In genomic region chr1:145918144-145918991, GRCh38 we compare ENCODE assay signal across 8 cellular contexts. TPM values are rescaled to one million over a fixed set of nuclear protein-coding genes. Genes with fewer than 3 reads are reported as not detected.
A peak's percentile ranks its signal among the peaks of the same experiment; 100 is the strongest.
DNase-seq lines count a peak whose midpoint lies in the region; ATAC-seq, FAIRE-seq and TF ChIP-seq lines count a peak whose summit lies in the region.

A gene with protein sequence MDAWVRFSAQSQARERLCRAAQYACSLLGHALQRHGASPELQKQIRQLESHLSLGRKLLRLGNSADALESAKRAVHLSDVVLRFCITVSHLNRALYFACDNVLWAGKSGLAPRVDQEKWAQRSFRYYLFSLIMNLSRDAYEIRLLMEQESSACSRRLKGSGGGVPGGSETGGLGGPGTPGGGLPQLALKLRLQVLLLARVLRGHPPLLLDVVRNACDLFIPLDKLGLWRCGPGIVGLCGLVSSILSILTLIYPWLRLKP (minus strand): TSS chr1:145918717. CDS start chr1:145918688, 29 bp downstream.

- POLR2A ChIA-PET in WTC11 (lab: Charles Lee) = interaction anchor here (0.5 to 1.2 kb wide), 4 partner anchors 9 to 67 kb away, joined by 3 to 10 read pairs (median 4); partner anchors contain the start of gene RBM8A

- H3K4me3 Mint-ChIP-seq in WTC11 = peak within 1 kb of the TSS; percentile 86

- H3K27me3 Mint-ChIP-seq in WTC11 (ENCODE audit: low read depth) = peaks cover 10% of the 10 kb centered on the region

- peaks cover 5% of the 10 kb centered on the region; the same call in 1 of the 2 replicates for H3K36me3 Mint-ChIP-seq in WTC11

- no peak for FAIRE-seq in bronchial epithelial cell (lab: Jason Lieb, UNC)

- H3K27ac Mint-ChIP-seq in WTC11 = peak within 1 kb of the TSS; percentile 78

- DNase-seq in AG08395 (ENCODE audit: low spot score) = peak; percentile 92
- peak; percentile 94 for DNase-seq in NCI-H345 (lab: John Stamatoyannopoulos, UW)
- peak; percentile 87 for DNase-seq in WTC11 (ENCODE audit: low spot score)
- peak; percentile 78 for DNase-seq in bronchial epithelial cell (ENCODE audit: low read depth)
- peak; percentile 90 for DNase-seq in iris pigment epithelial cell (ENCODE audit: low read depth)
- peak; percentile 84 to 92 for DNase-seq in stimulated activated CD4-positive, alpha-beta T cell treated with anti-CD3 and anti-CD28 coated beads, Interleukin-12 subunit alpha, Interleukin-12 subunit beta, amount 100 ng/mL, for 24 hours (ENCODE audit: low read depth in 2 of 2)

- peaks cover 19% of the 10 kb centered on the region for H3K4me1 Mint-ChIP-seq in WTC11

- H3K9me3 Mint-ChIP-seq in WTC11 = no peaks in the 10 kb centered on the region

- H3K36me3 ChIP-seq in bronchial epithelial cell (ENCODE audit: control insufficient read depth, insufficient read depth, low read length) = peaks cover 5% of the 10 kb centered on the region

- peak within 1 kb of the TSS; percentile 96 for H3K4me3 ChIP-seq in bronchial epithelial cell (ENCODE audit: low read depth, low read length)

- TF ChIP-seq CTCF in WTC11 (IDR thresholded peaks at IDR 0.05) (no peak), bronchial epithelial cell (IDR thresholded peaks at IDR 0.05; ENCODE audit: insufficient read depth, low read length, severe bottlenecking) (no peak)

- CTCF ChIA-PET in WTC11 (lab: Charles Lee) = interaction anchor here (1.0 to 3.0 kb wide), 11 partner anchors 9 to 73 kb away, joined by 3 to 17 read pairs (median 4); partner anchors contain the start of genes ITGA10, LIX1L, NUDT17 and RBM8A

- no peaks in the 10 kb centered on the region for H3K27me3 ChIP-seq in bronchial epithelial cell (ENCODE audit: control insufficient read depth, insufficient read depth, low read length)

- peak; percentile 89 for ATAC-seq in GM19025 (IDR thresholded peaks at IDR 0.05; ENCODE audit: low read depth, unreplicated experiment)
- ATAC-seq in HG03280 (IDR thresholded peaks at IDR 0.05; ENCODE audit: unreplicated experiment) = peak; percentile 82
- ATAC-seq in WTC11 = peak; percentile 89

TF ChIP-seq in WTC11, 78 proteins besides CTCF, POLR2A, EP300 and RAD21 (continues in another document):
- TF ChIP-seq, protein P1, sequence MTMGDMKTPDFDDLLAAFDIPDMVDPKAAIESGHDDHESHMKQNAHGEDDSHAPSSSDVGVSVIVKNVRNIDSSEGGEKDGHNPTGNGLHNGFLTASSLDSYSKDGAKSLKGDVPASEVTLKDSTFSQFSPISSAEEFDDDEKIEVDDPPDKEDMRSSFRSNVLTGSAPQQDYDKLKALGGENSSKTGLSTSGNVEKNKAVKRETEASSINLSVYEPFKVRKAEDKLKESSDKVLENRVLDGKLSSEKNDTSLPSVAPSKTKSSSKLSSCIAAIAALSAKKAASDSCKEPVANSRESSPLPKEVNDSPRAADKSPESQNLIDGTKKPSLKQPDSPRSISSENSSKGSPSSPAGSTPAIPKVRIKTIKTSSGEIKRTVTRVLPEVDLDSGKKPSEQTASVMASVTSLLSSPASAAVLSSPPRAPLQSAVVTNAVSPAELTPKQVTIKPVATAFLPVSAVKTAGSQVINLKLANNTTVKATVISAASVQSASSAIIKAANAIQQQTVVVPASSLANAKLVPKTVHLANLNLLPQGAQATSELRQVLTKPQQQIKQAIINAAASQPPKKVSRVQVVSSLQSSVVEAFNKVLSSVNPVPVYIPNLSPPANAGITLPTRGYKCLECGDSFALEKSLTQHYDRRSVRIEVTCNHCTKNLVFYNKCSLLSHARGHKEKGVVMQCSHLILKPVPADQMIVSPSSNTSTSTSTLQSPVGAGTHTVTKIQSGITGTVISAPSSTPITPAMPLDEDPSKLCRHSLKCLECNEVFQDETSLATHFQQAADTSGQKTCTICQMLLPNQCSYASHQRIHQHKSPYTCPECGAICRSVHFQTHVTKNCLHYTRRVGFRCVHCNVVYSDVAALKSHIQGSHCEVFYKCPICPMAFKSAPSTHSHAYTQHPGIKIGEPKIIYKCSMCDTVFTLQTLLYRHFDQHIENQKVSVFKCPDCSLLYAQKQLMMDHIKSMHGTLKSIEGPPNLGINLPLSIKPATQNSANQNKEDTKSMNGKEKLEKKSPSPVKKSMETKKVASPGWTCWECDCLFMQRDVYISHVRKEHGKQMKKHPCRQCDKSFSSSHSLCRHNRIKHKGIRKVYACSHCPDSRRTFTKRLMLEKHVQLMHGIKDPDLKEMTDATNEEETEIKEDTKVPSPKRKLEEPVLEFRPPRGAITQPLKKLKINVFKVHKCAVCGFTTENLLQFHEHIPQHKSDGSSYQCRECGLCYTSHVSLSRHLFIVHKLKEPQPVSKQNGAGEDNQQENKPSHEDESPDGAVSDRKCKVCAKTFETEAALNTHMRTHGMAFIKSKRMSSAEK (CRISPR knock-in tag; IDR thresholded peaks at IDR 0.05; ENCODE audit: borderline replicate concordance) = no peak
- TF ChIP-seq NR2C2 (CRISPR knock-in tag; IDR thresholded peaks at IDR 0.05) (no peak), NR3C1 (CRISPR knock-in tag; conservative IDR thresholded peaks at IDR 0.05; ENCODE audit: low read depth) (no peak), NFE2L1 (CRISPR knock-in tag; IDR thresholded peaks at IDR 0.05) (peak; percentile 37; the same call in 1 of the 2 replicates), RORB (CRISPR knock-in tag; IDR thresholded peaks at IDR 0.05) (no peak), ATF3 (CRISPR knock-in tag; conservative IDR thresholded peaks at IDR 0.05) (no peak), SP1 (CRISPR knock-in tag; conservative IDR thresholded peaks at IDR 0.05) (peak; percentile 77), GTF2I (CRISPR knock-in tag; conservative IDR thresholded peaks at IDR 0.05) (no peak), MYBL2 (CRISPR knock-in tag; IDR thresholded peaks at IDR 0.05) (no peak), EMX1 (CRISPR knock-in tag; IDR thresholded peaks at IDR 0.05) (no peak), MAX (CRISPR knock-in tag; IDR thresholded peaks at IDR 0.05) (0 out of 2 replicates have a peak, but pooled peaks have one; percentile 10)
- TF ChIP-seq, protein P2, sequence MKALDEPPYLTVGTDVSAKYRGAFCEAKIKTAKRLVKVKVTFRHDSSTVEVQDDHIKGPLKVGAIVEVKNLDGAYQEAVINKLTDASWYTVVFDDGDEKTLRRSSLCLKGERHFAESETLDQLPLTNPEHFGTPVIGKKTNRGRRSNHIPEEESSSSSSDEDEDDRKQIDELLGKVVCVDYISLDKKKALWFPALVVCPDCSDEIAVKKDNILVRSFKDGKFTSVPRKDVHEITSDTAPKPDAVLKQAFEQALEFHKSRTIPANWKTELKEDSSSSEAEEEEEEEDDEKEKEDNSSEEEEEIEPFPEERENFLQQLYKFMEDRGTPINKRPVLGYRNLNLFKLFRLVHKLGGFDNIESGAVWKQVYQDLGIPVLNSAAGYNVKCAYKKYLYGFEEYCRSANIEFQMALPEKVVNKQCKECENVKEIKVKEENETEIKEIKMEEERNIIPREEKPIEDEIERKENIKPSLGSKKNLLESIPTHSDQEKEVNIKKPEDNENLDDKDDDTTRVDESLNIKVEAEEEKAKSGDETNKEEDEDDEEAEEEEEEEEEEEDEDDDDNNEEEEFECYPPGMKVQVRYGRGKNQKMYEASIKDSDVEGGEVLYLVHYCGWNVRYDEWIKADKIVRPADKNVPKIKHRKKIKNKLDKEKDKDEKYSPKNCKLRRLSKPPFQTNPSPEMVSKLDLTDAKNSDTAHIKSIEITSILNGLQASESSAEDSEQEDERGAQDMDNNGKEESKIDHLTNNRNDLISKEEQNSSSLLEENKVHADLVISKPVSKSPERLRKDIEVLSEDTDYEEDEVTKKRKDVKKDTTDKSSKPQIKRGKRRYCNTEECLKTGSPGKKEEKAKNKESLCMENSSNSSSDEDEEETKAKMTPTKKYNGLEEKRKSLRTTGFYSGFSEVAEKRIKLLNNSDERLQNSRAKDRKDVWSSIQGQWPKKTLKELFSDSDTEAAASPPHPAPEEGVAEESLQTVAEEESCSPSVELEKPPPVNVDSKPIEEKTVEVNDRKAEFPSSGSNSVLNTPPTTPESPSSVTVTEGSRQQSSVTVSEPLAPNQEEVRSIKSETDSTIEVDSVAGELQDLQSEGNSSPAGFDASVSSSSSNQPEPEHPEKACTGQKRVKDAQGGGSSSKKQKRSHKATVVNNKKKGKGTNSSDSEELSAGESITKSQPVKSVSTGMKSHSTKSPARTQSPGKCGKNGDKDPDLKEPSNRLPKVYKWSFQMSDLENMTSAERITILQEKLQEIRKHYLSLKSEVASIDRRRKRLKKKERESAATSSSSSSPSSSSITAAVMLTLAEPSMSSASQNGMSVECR (CRISPR knock-in tag; IDR thresholded peaks at IDR 0.05; ENCODE audit: borderline replicate concordance) = 0 out of 2 replicates have a peak, but pooled peaks have one; percentile 34
- TF ChIP-seq, protein P3, sequence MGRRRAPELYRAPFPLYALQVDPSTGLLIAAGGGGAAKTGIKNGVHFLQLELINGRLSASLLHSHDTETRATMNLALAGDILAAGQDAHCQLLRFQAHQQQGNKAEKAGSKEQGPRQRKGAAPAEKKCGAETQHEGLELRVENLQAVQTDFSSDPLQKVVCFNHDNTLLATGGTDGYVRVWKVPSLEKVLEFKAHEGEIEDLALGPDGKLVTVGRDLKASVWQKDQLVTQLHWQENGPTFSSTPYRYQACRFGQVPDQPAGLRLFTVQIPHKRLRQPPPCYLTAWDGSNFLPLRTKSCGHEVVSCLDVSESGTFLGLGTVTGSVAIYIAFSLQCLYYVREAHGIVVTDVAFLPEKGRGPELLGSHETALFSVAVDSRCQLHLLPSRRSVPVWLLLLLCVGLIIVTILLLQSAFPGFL (CRISPR knock-in tag; IDR thresholded peaks at IDR 0.05; ENCODE audit: borderline replicate concordance) = no peak
- TF ChIP-seq, protein P4, sequence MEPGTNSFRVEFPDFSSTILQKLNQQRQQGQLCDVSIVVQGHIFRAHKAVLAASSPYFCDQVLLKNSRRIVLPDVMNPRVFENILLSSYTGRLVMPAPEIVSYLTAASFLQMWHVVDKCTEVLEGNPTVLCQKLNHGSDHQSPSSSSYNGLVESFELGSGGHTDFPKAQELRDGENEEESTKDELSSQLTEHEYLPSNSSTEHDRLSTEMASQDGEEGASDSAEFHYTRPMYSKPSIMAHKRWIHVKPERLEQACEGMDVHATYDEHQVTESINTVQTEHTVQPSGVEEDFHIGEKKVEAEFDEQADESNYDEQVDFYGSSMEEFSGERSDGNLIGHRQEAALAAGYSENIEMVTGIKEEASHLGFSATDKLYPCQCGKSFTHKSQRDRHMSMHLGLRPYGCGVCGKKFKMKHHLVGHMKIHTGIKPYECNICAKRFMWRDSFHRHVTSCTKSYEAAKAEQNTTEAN (CRISPR knock-in tag; IDR thresholded peaks at IDR 0.05) = 0 out of 2 replicates have a peak, but pooled peaks have one; percentile 41

RNA-seq across cellular contexts. Expression of the gene that starts here (rescaled TPM):
- 10.9 to 12.5 TPM (median 11.8 TPM) in 3 replicates for total RNA-seq in WTC11 (2021)
- 22.6 and 26.4 TPM in 2 replicates for total RNA-seq in bronchial epithelial cell

Comparison
In these comparisons a context has a peak if more than half of its experiments do, and no peak if none do; other contexts are left out.
1. Peak in every context shown above with its lines: DNase-seq, ATAC-seq and H3K4me3 ChIP-seq.